In the genomic region with DNA sequence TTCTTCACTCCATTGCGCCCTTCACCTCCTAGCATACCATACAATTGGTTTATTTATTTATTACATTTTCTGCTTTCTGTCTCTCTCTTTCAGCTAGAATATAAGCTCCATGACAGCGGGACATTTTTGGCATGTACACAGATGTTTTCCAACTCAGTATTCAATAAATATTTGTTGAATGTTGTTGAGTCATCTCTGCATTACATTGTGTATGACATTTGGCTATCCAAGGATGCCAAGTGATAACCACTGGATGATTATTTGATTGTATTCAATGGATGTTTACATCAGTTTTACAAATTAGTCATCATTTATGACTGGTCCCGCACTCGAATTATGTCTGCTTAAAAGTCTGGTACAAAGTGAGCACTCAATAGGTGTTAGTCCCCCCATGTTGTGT, we compare ENCODE assay signal across 24 cellular contexts. TPM values are rescaled to one million over a fixed set of nuclear protein-coding genes. Genes with fewer than 3 reads are reported as not detected.
DNase-seq lines count a peak whose midpoint lies in the region; FAIRE-seq and TF ChIP-seq lines count a peak whose summit lies in the region.
"Had no signal": no experiment of that assay in that cellular context is flagged by ENCODE, and none has a peak within 500 bp of the region (broad histone marks: within the 10 kb centered on the region; RNA-seq: fewer than 3 reads in every experiment).

No MANE protein-coding gene starts in this region.

- no peak overlapping the region for H3K27ac ChIP-seq in astrocyte (ENCODE audit: low read depth, low read length)

- DNase-seq in ELR (ENCODE audit: low read depth) (peak; percentile 28), HS-5 (ENCODE audit: low read depth) (peak; percentile 20), astrocyte (ENCODE audit: low read depth) (peak; percentile 9), fibroblast of pulmonary artery (ENCODE audit: low read depth) (peak; percentile 76), GM13977 (ENCODE audit: low spot score) (no peak), NOMO-1 (lab: John Stamatoyannopoulos, UW; ENCODE audit: unreplicated experiment in 2 of 2) (no peak)
- DNase-seq in activated CD8-positive, alpha-beta memory T cell treated with anti-CD3 and anti-CD28 coated beads for 24 hours = no peak
- DNase-seq: BE2C; Calu3; CD8-positive, alpha-beta memory T cell; KBM-7; NCI-H1048; NCI-H1417 treated with DMSO at 0.1 percent for 48 hours; NCI-H1694 treated with DMSO at 0.1 percent for 48 hours; NCI-H2081; NCI-H2227 treated with DMSO at 0.1 percent for 48 hours; NCI-H526 treated with DMSO at 0.1 percent for 48 hours; OCI-M1; T-helper 17 cell had no signal

- peaks cover 3% of the 10 kb centered on the region for H3K27me3 ChIP-seq in astrocyte (ENCODE audit: insufficient read depth, low read length)

- H3K36me3 ChIP-seq in astrocyte (ENCODE audit: insufficient read depth, low read length) = no peaks in the 10 kb centered on the region
- H3K36me3 ChIP-seq: BE2C had no signal

- no peaks in the 10 kb centered on the region for H3K79me2 ChIP-seq in astrocyte (ENCODE audit: insufficient read depth, low read length)

- H3K9me3 ChIP-seq in astrocyte (ENCODE audit: insufficient read depth, low read depth, low read length) = no peaks in the 10 kb centered on the region
- H3K9me3 ChIP-seq: BE2C had no signal

- H3K4me1 Mint-ChIP-seq in astrocyte (ENCODE audit: low read depth, unreplicated experiment) = peaks cover 18% of the 10 kb centered on the region
- H3K4me1 Mint-ChIP-seq: CD14-positive monocyte; CD8-positive, alpha-beta memory T cell; T-helper 17 cell had no signal

- no peaks in the 10 kb centered on the region for H3K9me3 Mint-ChIP-seq in astrocyte (ENCODE audit: unreplicated experiment)

- no peak for TF ChIP-seq CTCF in astrocyte (IDR thresholded peaks at IDR 0.05; ENCODE audit: insufficient read depth, low read depth, low read length)
- TF ChIP-seq CTCF in fibroblast of pulmonary artery (IDR thresholded peaks at IDR 0.05; ENCODE audit: low read length, missing control alignments) = no peak
- TF ChIP-seq CTCF in GM13977 (IDR thresholded peaks at IDR 0.05; ENCODE audit: extremely low read depth, insufficient read depth, missing control alignments) = no peak

- no peaks in the 10 kb centered on the region for H4K20me1 ChIP-seq in astrocyte (ENCODE audit: insufficient read depth, low read length)

- H3K4me3 ChIP-seq in astrocyte (ENCODE audit: insufficient read depth, low read depth, low read length) (no peak overlapping the region), fibroblast of pulmonary artery (replicated peaks; ENCODE audit: low read depth, low read length) (no peak overlapping the region)
- H3K4me3 ChIP-seq: GM12878 had no signal

- H3K27ac Mint-ChIP-seq in astrocyte (ENCODE audit: unreplicated experiment) = no peak overlapping the region
- H3K27ac Mint-ChIP-seq: CD14-positive monocyte; CD8-positive, alpha-beta memory T cell; T-helper 17 cell had no signal

- in situ Hi-C loops in GM13977 (cut with MboI; ENCODE audit: low pct_unique_long_range_greater_than_20kb, low sequenced_read_pairs, unreplicated experiment) = no loop called here

- no peaks in the 10 kb centered on the region for H3K36me3 Mint-ChIP-seq in astrocyte (ENCODE audit: low read depth, unreplicated experiment)
- H3K36me3 Mint-ChIP-seq: CD14-positive monocyte; CD8-positive, alpha-beta memory T cell had no signal

- H3K27me3 Mint-ChIP-seq in astrocyte (ENCODE audit: low read depth, unreplicated experiment) = no peaks in the 10 kb centered on the region

- H3K9ac ChIP-seq in astrocyte (ENCODE audit: low read length) = no peak overlapping the region

- FAIRE-seq in astrocyte (lab: Jason Lieb, UNC) = peak; percentile 20
- FAIRE-seq: GM12878, H54, RCC 7860 had no signal

- no peak overlapping the region for H3K4me3 Mint-ChIP-seq in astrocyte (ENCODE audit: unreplicated experiment)
- H3K4me3 Mint-ChIP-seq: CD14-positive monocyte; CD8-positive, alpha-beta memory T cell; T-helper 17 cell had no signal

- H2AFZ ChIP-seq in astrocyte (ENCODE audit: low read depth, low read length) = no peak overlapping the region

- peaks cover 7% of the 10 kb centered on the region for H3K4me1 ChIP-seq in astrocyte (ENCODE audit: insufficient read depth, low read length)
- H3K4me1 ChIP-seq: BE2C had no signal

- H3K4me2 ChIP-seq in astrocyte (ENCODE audit: low read length) = no peak overlapping the region

RNA-seq across cellular contexts. Expression of a gene that starts 49.5 kb away (rescaled TPM):
- total RNA-seq in astrocyte = 1.6 and 2.1 TPM in 2 replicates
- total RNA-seq: Calu3; CD8-positive, alpha-beta memory T cell; G401; GM12878; T-helper 17 cell had no signal

Comparison
In these comparisons a context has a peak if more than half of its experiments do, and no peak if none do; other contexts are left out.
1. DNase-seq: peak in ELR (single experiment), HS-5 (single experiment), astrocyte (single experiment) and fibroblast of pulmonary artery (single experiment); none in GM13977 (single experiment), activated CD8-positive, alpha-beta memory T cell treated with anti-CD3 and anti-CD28 coated beads for 24 hours (single experiment) and NOMO-1 (0 of 2).